ENCODE assay signal across 38 cellular contexts in the genomic region with DNA sequence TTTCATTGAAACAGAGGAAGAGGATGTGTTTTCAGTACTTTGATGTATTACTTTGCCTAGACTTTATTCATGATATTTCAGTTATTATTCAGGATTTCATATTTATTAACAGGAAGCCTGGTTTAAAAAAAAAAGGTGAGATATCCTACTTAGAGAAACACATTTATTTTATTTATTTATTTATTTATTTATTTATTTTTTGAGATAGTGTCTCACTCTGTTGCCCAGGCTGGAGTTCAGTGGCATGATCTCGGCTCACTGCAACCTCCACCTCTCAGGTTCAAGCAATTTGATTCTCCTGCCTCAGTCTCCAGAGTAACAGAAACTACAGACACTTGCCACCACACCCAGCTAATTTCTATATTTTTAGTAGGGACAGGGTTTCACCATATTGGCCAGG.
"Had no signal": no experiment of that assay in that cellular context is flagged by ENCODE, and none has a peak within 500 bp of the region (broad histone marks: within the 10 kb centered on the region; RNA-seq: fewer than 3 reads in every experiment).

No MANE protein-coding gene starts in this region.

- H3K27me3 Mint-ChIP-seq: activated CD4-positive, alpha-beta memory T cell treated with anti-CD3 and anti-CD28 coated beads for 36 hours; activated CD4-positive, alpha-beta T cell treated with anti-CD3 and anti-CD28 coated beads for 36 hours; activated CD4-positive, alpha-beta T cell treated with anti-CD3 and anti-CD28 coated beads, Interleukin-2, amount 10 ng/mL, durations not matched to agents 7 days and 5 days; activated CD8-positive, alpha-beta T cell treated with anti-CD3 and anti-CD28 coated beads for 36 hours; activated naive CD8-positive, alpha-beta T cell treated with anti-CD3 and anti-CD28 coated beads for 36 hours; activated T-helper 17 cell treated with anti-CD3 and anti-CD28 coated beads, Interleukin-2, amount 50 U/mL, for 72 hours; brain; central memory CD8-positive, alpha-beta T cell had no signal

- H3K27me3 ChIP-seq: adrenal gland, cardiac muscle cell had no signal

- DNase-seq: activated CD4-positive, alpha-beta memory T cell treated with anti-CD3 and anti-CD28 coated beads for 36 hours; activated CD4-positive, alpha-beta T cell treated with anti-CD3 and anti-CD28 coated beads for 1 hour; activated CD4-positive, alpha-beta T cell treated with anti-CD3 and anti-CD28 coated beads for 36 hours; activated CD4-positive, alpha-beta T cell treated with anti-CD3 and anti-CD28 coated beads for 48 hours; activated CD4-positive, alpha-beta T cell treated with anti-CD3 and anti-CD28 coated beads, Interleukin-2, amount 10 ng/mL, durations not matched to agents 7 days and 5 days; activated CD4-positive, CD25-positive, alpha-beta regulatory T cell; activated CD8-positive, alpha-beta memory T cell treated with anti-CD3 and anti-CD28 coated beads, Interleukin-2, amount 50 U/mL, for 4 hours; activated CD8-positive, alpha-beta T cell treated with anti-CD3 and anti-CD28 coated beads for 36 hours; activated effector memory CD4-positive, alpha-beta T cell treated with anti-CD3 and anti-CD28 coated beads, Interleukin-2, amount 50 U/mL, for 16 hours; activated gamma-delta T cell treated with Interleukin-2 at 50 U/mL for 16 hours; activated naive CD4-positive, alpha-beta T cell; activated naive CD4-positive, alpha-beta T cell treated with anti-CD3 and anti-CD28 coated beads for 36 hours; activated naive CD4-positive, alpha-beta T cell treated with anti-CD3 and anti-CD28 coated beads, Interleukin-2, amount 50 U/mL, for 16 hours; activated naive CD8-positive, alpha-beta T cell treated with anti-CD3 and anti-CD28 coated beads for 36 hours; activated T-cell treated with anti-CD3 and anti-CD28 coated beads for 4 hours; activated T-cell treated with anti-CD3 and anti-CD28 coated beads, Interleukin-2, amount 50 U/mL, for 1 hour; activated T-cell treated with anti-CD3 and anti-CD28 coated beads, Interleukin-2, amount 50 U/mL, for 4 hours; activated T-cell treated with anti-CD3 and anti-CD28 coated beads, Interleukin-2, amount 50 U/mL, for 72 hours; adrenal gland; amniotic stem cell; aorta; caudate nucleus; cerebellar nuclear complex; T-helper 1 cell; T-helper 2 cell; T-helper 9 cell; WERI-Rb-1 had no signal

- FAIRE-seq: bronchial epithelial cell had no signal

- H3K9me3 Mint-ChIP-seq: activated CD4-positive, alpha-beta memory T cell treated with anti-CD3 and anti-CD28 coated beads for 36 hours; activated CD4-positive, alpha-beta T cell treated with anti-CD3 and anti-CD28 coated beads, Interleukin-2, amount 10 ng/mL, durations not matched to agents 7 days and 5 days; activated CD8-positive, alpha-beta T cell treated with anti-CD3 and anti-CD28 coated beads for 36 hours; activated naive CD4-positive, alpha-beta T cell treated with anti-CD3 and anti-CD28 coated beads for 36 hours; activated naive CD4-positive, alpha-beta T cell treated with anti-CD3 and anti-CD28 coated beads, Interleukin-2, amount 50 U/mL, for 72 hours; activated naive CD8-positive, alpha-beta T cell treated with anti-CD3 and anti-CD28 coated beads for 36 hours; activated T-cell treated with anti-CD3 and anti-CD28 coated beads, Interleukin-2, amount 50 U/mL, for 4 hours; activated T-cell treated with anti-CD3 and anti-CD28 coated beads, Interleukin-2, amount 50 U/mL, for 72 hours; activated T-helper 1 cell treated with anti-CD3 and anti-CD28 coated beads, Interleukin-12 subunit alpha, Interleukin-12 subunit beta, Interleukin-2, Interleukin-4 antibody, amounts not matched to agents 30 ng/mL and 10 ng/mL and 1 ng/mL, durations not matched to agents 14 hours and 24 hours and 36 hours; activated T-helper 17 cell treated with anti-CD3 and anti-CD28 coated beads, Interleukin-2, amount 50 U/mL, for 72 hours; brain; central memory CD8-positive, alpha-beta T cell; T-helper 1 cell treated with Interleukin-12 subunit alpha and Interleukin-12 subunit beta and Interleukin-4 antibody, amounts not matched to agents 30 μg/mL and 1 μg/mL, for 36 hours; T-helper 2 cell treated with Interferon-gamma antibody and Interleukin-4, amounts not matched to agents 5 μg/mL and 100 μg/mL, for 36 hours; WTC11 had no signal

- H3K9me3 ChIP-seq: adrenal gland had no signal

- H3K4me1 Mint-ChIP-seq: activated T-helper 17 cell treated with anti-CD3 and anti-CD28 coated beads, Interleukin-2, amount 50 U/mL, for 72 hours had no signal

- H3K27ac ChIP-seq: adrenal gland, cardiac muscle cell, WERI-Rb-1 had no signal

- H3K4me3 ChIP-seq: adrenal gland, cardiac muscle cell had no signal

- H3K27ac Mint-ChIP-seq: activated CD4-positive, alpha-beta memory T cell treated with anti-CD3 and anti-CD28 coated beads for 36 hours; activated CD4-positive, alpha-beta T cell treated with anti-CD3 and anti-CD28 coated beads for 36 hours; activated CD4-positive, alpha-beta T cell treated with anti-CD3 and anti-CD28 coated beads, Interleukin-2, amount 10 ng/mL, durations not matched to agents 7 days and 5 days; activated CD8-positive, alpha-beta T cell treated with anti-CD3 and anti-CD28 coated beads for 36 hours; activated naive CD4-positive, alpha-beta T cell treated with anti-CD3 and anti-CD28 coated beads for 36 hours; activated naive CD4-positive, alpha-beta T cell treated with anti-CD3 and anti-CD28 coated beads, Interleukin-2, amount 50 U/mL, for 72 hours; activated naive CD8-positive, alpha-beta T cell treated with anti-CD3 and anti-CD28 coated beads for 36 hours; activated T-cell treated with anti-CD3 and anti-CD28 coated beads, Interleukin-2, amount 50 U/mL, for 72 hours; activated T-helper 1 cell treated with anti-CD3 and anti-CD28 coated beads, Interleukin-12 subunit alpha, Interleukin-12 subunit beta, Interleukin-2, Interleukin-4 antibody, amounts not matched to agents 30 ng/mL and 10 ng/mL and 1 ng/mL, durations not matched to agents 14 hours and 24 hours and 36 hours; activated T-helper 17 cell treated with anti-CD3 and anti-CD28 coated beads, Interleukin-2, amount 50 U/mL, for 72 hours; brain; T-helper 1 cell treated with Interleukin-12 subunit alpha and Interleukin-12 subunit beta and Interleukin-4 antibody, amounts not matched to agents 30 μg/mL and 1 μg/mL, for 36 hours; T-helper 2 cell treated with Interferon-gamma antibody and Interleukin-4, amounts not matched to agents 5 μg/mL and 100 μg/mL, for 36 hours; WTC11 had no signal

- H3K4me3 Mint-ChIP-seq: activated CD4-positive, alpha-beta memory T cell treated with anti-CD3 and anti-CD28 coated beads for 36 hours; activated CD4-positive, alpha-beta T cell treated with anti-CD3 and anti-CD28 coated beads for 36 hours; activated CD4-positive, alpha-beta T cell treated with anti-CD3 and anti-CD28 coated beads, Interleukin-2, amount 10 ng/mL, durations not matched to agents 7 days and 5 days; activated CD8-positive, alpha-beta T cell treated with anti-CD3 and anti-CD28 coated beads for 36 hours; activated naive CD4-positive, alpha-beta T cell treated with anti-CD3 and anti-CD28 coated beads for 36 hours; activated naive CD8-positive, alpha-beta T cell treated with anti-CD3 and anti-CD28 coated beads for 36 hours; activated T-cell treated with anti-CD3 and anti-CD28 coated beads, Interleukin-2, amount 50 U/mL, for 4 hours; activated T-cell treated with anti-CD3 and anti-CD28 coated beads, Interleukin-2, amount 50 U/mL, for 72 hours; activated T-helper 1 cell treated with anti-CD3 and anti-CD28 coated beads, Interleukin-12 subunit alpha, Interleukin-12 subunit beta, Interleukin-2, Interleukin-4 antibody, amounts not matched to agents 30 ng/mL and 10 ng/mL and 1 ng/mL, durations not matched to agents 14 hours and 24 hours and 36 hours; activated T-helper 17 cell treated with anti-CD3 and anti-CD28 coated beads, Interleukin-2, amount 50 U/mL, for 72 hours; brain; central memory CD8-positive, alpha-beta T cell; T-helper 1 cell treated with Interleukin-12 subunit alpha and Interleukin-12 subunit beta and Interleukin-4 antibody, amounts not matched to agents 30 μg/mL and 1 μg/mL, for 36 hours; T-helper 2 cell treated with Interferon-gamma antibody and Interleukin-4, amounts not matched to agents 5 μg/mL and 100 μg/mL, for 36 hours; WTC11 had no signal

- ATAC-seq: activated CD4-positive, alpha-beta T cell treated with anti-CD3 and anti-CD28 coated beads for 36 hours; activated CD4-positive, CD25-positive, alpha-beta regulatory T cell treated with anti-CD3 and anti-CD28 coated beads, Interleukin-2, amount 50 U/mL, for 24 hours; activated CD8-positive, alpha-beta T cell treated with anti-CD3 and anti-CD28 coated beads for 36 hours; activated naive CD4-positive, alpha-beta T cell treated with anti-CD3 and anti-CD28 coated beads, Interleukin-2, amount 50 U/mL, for 72 hours; activated T-cell treated with anti-CD3 and anti-CD28 coated beads, Interleukin-2, amount 50 U/mL, for 4 hours; activated T-cell treated with anti-CD3 and anti-CD28 coated beads, Interleukin-2, amount 50 U/mL, for 72 hours; activated T-helper 17 cell treated with anti-CD3 and anti-CD28 coated beads, Interleukin-2, amount 50 U/mL, for 72 hours; WTC11 had no signal

- H3K36me3 ChIP-seq: adrenal gland, cardiac muscle cell, WERI-Rb-1 had no signal

- H3K36me3 Mint-ChIP-seq: activated naive CD4-positive, alpha-beta T cell treated with anti-CD3 and anti-CD28 coated beads, Interleukin-2, amount 50 U/mL, for 72 hours; WTC11 had no signal
